ENCODE assay signal across 15 cellular contexts in genomic region chr12:27048822-27049752, GRCh38. TPM values are rescaled to one million over a fixed set of nuclear protein-coding genes. Genes with fewer than 3 reads are reported as not detected.
DNase-seq lines count a peak whose midpoint lies in the region; ATAC-seq and TF ChIP-seq lines count a peak whose summit lies in the region.
"Had no signal": no experiment of that assay in that cellular context is flagged by ENCODE, and none has a peak within 500 bp of the region (broad histone marks: within the 10 kb centered on the region; RNA-seq: fewer than 3 reads in every experiment).

No MANE protein-coding gene starts in this region.

- DNase-seq in Caki2 (ENCODE audit: low read depth) (peak; percentile 25), LoVo (ENCODE audit: low spot score) (peak; percentile 32), brain microvascular endothelial cell (peak; percentile 72), hepatic stellate cell (ENCODE audit: low spot score) (peak; percentile 21), left lobe of liver (ENCODE audit: low spot score) (no peak), NCI-H748 (lab: John Stamatoyannopoulos, UW; ENCODE audit: unreplicated experiment) (no peak)
- no peak for DNase-seq in NK-92 treated with Interleukin-12 subunit alpha and Interleukin-12 subunit beta, amount 100 ng/mL, for 24 hours (lab: John Stamatoyannopoulos, UW)
- DNase-seq: activated CD4-positive, alpha-beta T cell treated with anti-CD3 and anti-CD28 coated beads for 48 hours; C1 segment of cervical spinal cord; central memory CD4-positive, alpha-beta T cell; heart left ventricle; mucosa of descending colon; NCI-H524; tibial artery had no signal

- in situ Hi-C loops in Caki2 (cut with HindIII; ENCODE audit: low pct_unique_long_range_greater_than_20kb, low sequenced_read_pairs) (no loop called here), brain microvascular endothelial cell (cut with HindIII; ENCODE audit: low pct_ligation_motif_present, low sequenced_read_pairs) (no loop called here)

- H3K27ac ChIP-seq in brain microvascular endothelial cell = no peak overlapping the region
- H3K27ac ChIP-seq: heart left ventricle, tibial artery had no signal

- no peaks in the 10 kb centered on the region for H3K27me3 ChIP-seq in brain microvascular endothelial cell (replicated peaks)
- H3K27me3 ChIP-seq: heart left ventricle, tibial artery had no signal

- no peak overlapping the region for H3K4me3 ChIP-seq in brain microvascular endothelial cell (ENCODE audit: low read depth, low read length)
- H3K4me3 ChIP-seq: heart left ventricle, mucosa of descending colon, tibial artery had no signal

- TF ChIP-seq CTCF in brain microvascular endothelial cell (IDR thresholded peaks at IDR 0.05; ENCODE audit: low read depth, low read length, missing control alignments) = no peak

- ATAC-seq in left lobe of liver (no peak), HG02981 (IDR thresholded peaks at IDR 0.05; ENCODE audit: unreplicated experiment) (no peak)
- ATAC-seq: heart left ventricle, mucosa of descending colon had no signal

- H3K36me3 ChIP-seq in brain microvascular endothelial cell (replicated peaks) = no peaks in the 10 kb centered on the region
- H3K36me3 ChIP-seq: heart left ventricle, tibial artery had no signal

RNA-seq across cellular contexts. Expression of gene MED21, which starts 26.7 kb away (rescaled TPM):
- 31.2 and 32.2 TPM in 2 replicates for total RNA-seq in Caki2 (2014; rRNA removed; shearing (Covaris generic); ENCODE audit: low replicate concordance)
- 19.3 TPM for total RNA-seq in left lobe of liver

RNA-seq across cellular contexts. Expression of gene C12orf71, which starts 33.3 kb away (rescaled TPM):
- total RNA-seq in Caki2 (2014; rRNA removed; shearing (Covaris generic); ENCODE audit: low replicate concordance) = not detected in 2 replicates
- total RNA-seq in left lobe of liver = not detected
- total RNA-seq: heart left ventricle, mucosa of descending colon had no signal

RNA-seq across cellular contexts. Expression of gene TM7SF3, which starts 34.9 kb away (rescaled TPM):
- 252 and 308 TPM in 2 replicates for total RNA-seq in Caki2 (2014; rRNA removed; shearing (Covaris generic); ENCODE audit: low replicate concordance)
- 51.1 TPM for total RNA-seq in left lobe of liver

Comparison
In these comparisons a context has a peak if more than half of its experiments do, and no peak if none do; other contexts are left out.
1. DNase-seq: peak in Caki2 (single experiment), LoVo (single experiment), brain microvascular endothelial cell (single experiment) and hepatic stellate cell (single experiment); none in NK-92 treated with Interleukin-12 subunit alpha and Interleukin-12 subunit beta, amount 100 ng/mL, for 24 hours (single experiment), left lobe of liver (single experiment) and NCI-H748 (single experiment).